21 cellular contexts compared by ENCODE assay signal in genomic region chr18:48770243-48770642, GRCh38.
"Had no signal": no experiment of that assay in that cellular context is flagged by ENCODE, and none has a peak within 500 bp of the region (broad histone marks: within the 10 kb centered on the region; RNA-seq: fewer than 3 reads in every experiment).

No MANE protein-coding gene starts in this region.

- H3K4me3 ChIP-seq: heart right ventricle, left lung, lung, neural progenitor cell, ovary, right lobe of liver, spleen, testis, transverse colon had no signal

- H3K27ac ChIP-seq: left lung, neural progenitor cell, ovary, right lobe of liver, spleen, testis, transverse colon had no signal

- H3K9ac ChIP-seq: neural progenitor cell had no signal

- DNase-seq: cerebellar nuclear complex; erythroblast; foreskin melanocyte; heart right ventricle; hypothalamus; left lung; mesenchymal stem cell; midbrain; nucleus accumbens; ovary; spleen; stimulated activated CD4-positive, alpha-beta T cell treated with anti-CD3 and anti-CD28 coated beads, Interleukin-15, amount 100 ng/mL, for 24 hours; stimulated activated CD4-positive, alpha-beta T cell treated with anti-CD3 and anti-CD28 coated beads, Interleukin-1b, Interleukin-23, amount 100 ng/mL, for 48 hours; stimulated activated CD4-positive, alpha-beta T cell treated with anti-CD3 and anti-CD28 coated beads, Interleukin-4, amount 100 ng/mL, for 24 hours; testis; transverse colon had no signal

- H3K27me3 ChIP-seq: heart right ventricle, left lung, neural progenitor cell, ovary, right lobe of liver, spleen, testis, transverse colon had no signal

- H3K4me1 ChIP-seq: left lung, neural progenitor cell, spleen, transverse colon had no signal

- H3K36me3 ChIP-seq: neural progenitor cell, ovary, transverse colon had no signal

- H3K9me3 ChIP-seq: heart right ventricle, left lung, ovary, right lobe of liver, testis, transverse colon had no signal

- ATAC-seq: heart right ventricle; left lung; natural killer cell treated with Interleukin-12 subunit alpha and Interleukin-12 subunit beta and Interleukin-15 and Interleukin-18, amount 100 ng/mL, for 72 hours; right lobe of liver; stimulated activated memory B cell treated with anti-CD40 and anti-IgM and Interleukin-4, amounts not matched to agents 10 μg/mL and 1 μg/mL and 100 μg/mL, for 72 hours had no signal
